In genomic region chr12:119666226-119666808, GRCh38 we compare ENCODE assay signal across 16 cellular contexts. TPM values are rescaled to one million over a fixed set of nuclear protein-coding genes. Genes with fewer than 3 reads are reported as not detected.
DNase-seq lines count a peak whose midpoint lies in the region; ATAC-seq and TF ChIP-seq lines count a peak whose summit lies in the region.
"Had no signal": no experiment of that assay in that cellular context is flagged by ENCODE, and none has a peak within 500 bp of the region (broad histone marks: within the 10 kb centered on the region; RNA-seq: fewer than 3 reads in every experiment).

No MANE protein-coding gene starts in this region.

- CTCF ChIA-PET in activated CD8-positive, alpha-beta memory T cell treated with anti-CD3 and anti-CD28 coated beads, Interleukin-2, amount 10 ng/mL, durations not matched to agents 7 days and 5 days (lab: Charles Lee), result interaction anchor here (1.2 kb wide), 1 partner anchor 222 kb away, joined by 3 read pairs; no protein-coding TSS in a partner anchor
- CTCF ChIA-PET in activated CD8-positive, alpha-beta T cell treated with anti-CD3 and anti-CD28 coated beads, Interleukin-2, amount 10 ng/mL, durations not matched to agents 7 days and 5 days (lab: Charles Lee), result interaction anchor here (1.0 to 2.0 kb wide), 3 partner anchors 15 to 1291 kb away, joined by 3 to 9 read pairs (median 5); no protein-coding TSS in a partner anchor

- H3K4me1 ChIP-seq in Loucy (ENCODE audit: insufficient read depth, low read length, poor library complexity, severe bottlenecking) (peaks cover 49% of the 10 kb centered on the region), neuronal stem cell (ENCODE audit: control insufficient read depth in 2 of 2, insufficient read depth in 1 of 2, low read depth in 1 of 2, low read length in 2 of 2) (no peaks in the 10 kb centered on the region), foreskin keratinocyte (no peaks in the 10 kb centered on the region)

- H3K79me1 ChIP-seq in neuronal stem cell (ENCODE audit: low read depth, low read length), result no peaks in the 10 kb centered on the region

- H3K4me2 ChIP-seq in Loucy (ENCODE audit: low read depth, low read length, poor library complexity, severe bottlenecking) (peak overlapping the region; percentile 96), neuronal stem cell (ENCODE audit: insufficient read depth, low read length, poor library complexity, severe bottlenecking) (no peak overlapping the region)

- H3K36me3 Mint-ChIP-seq in activated CD8-positive, alpha-beta memory T cell treated with anti-CD3 and anti-CD28 coated beads, Interleukin-2, amount 10 ng/mL, durations not matched to agents 7 days and 5 days, result peaks cover 19% of the 10 kb centered on the region
- peaks cover 25% of the 10 kb centered on the region for H3K36me3 Mint-ChIP-seq in activated CD8-positive, alpha-beta T cell treated with anti-CD3 and anti-CD28 coated beads, Interleukin-2, amount 10 ng/mL, durations not matched to agents 7 days and 5 days (ENCODE audit: low read depth)

- H3K4me3 ChIP-seq in Loucy (ENCODE audit: low read length, poor library complexity, severe bottlenecking) (peak overlapping the region; percentile 97), neuronal stem cell (ENCODE audit: low read length in 2 of 2) (no peak overlapping the region)
- H3K4me3 ChIP-seq: lung had no signal

- H2BK5ac ChIP-seq in neuronal stem cell (ENCODE audit: low read length), result no peak overlapping the region

- peak overlapping the region; percentile 77 for H3K9ac ChIP-seq in Loucy (ENCODE audit: low read depth, low read length, poor library complexity, severe bottlenecking)
- no peak overlapping the region for H3K9ac ChIP-seq in neuronal stem cell (ENCODE audit: low read depth, low read length, poor library complexity)

- H3F3A ChIP-seq in Loucy (ENCODE audit: low read depth), result peaks cover 6% of the 10 kb centered on the region; the same call in 1 of the 2 replicates

- no peak for DNase-seq in activated CD8-positive, alpha-beta memory T cell treated with anti-CD3 and anti-CD28 coated beads, Interleukin-2, amount 10 ng/mL, durations not matched to agents 7 days and 5 days
- no peak for DNase-seq in activated CD8-positive, alpha-beta memory T cell treated with anti-CD3 and anti-CD28 coated beads for 24 hours
- no peak for DNase-seq in activated CD8-positive, alpha-beta T cell treated with anti-CD3 and anti-CD28 coated beads, Interleukin-2, amount 10 ng/mL, durations not matched to agents 7 days and 5 days
- DNase-seq in neuronal stem cell (ENCODE audit: low spot score), result no peak
- DNase-seq in RKO (ENCODE audit: low spot score), result no peak
- DNase-seq in foreskin keratinocyte, result no peak
- DNase-seq in NCI-H1417 (lab: John Stamatoyannopoulos, UW), result no peak
- DNase-seq: activated CD4-positive, alpha-beta T cell treated with anti-CD3 and anti-CD28 coated beads, Interleukin-2, amount 50 U/mL, for 48 hours; brain microvascular endothelial cell; GDM1; heart right ventricle; NCI-H345 had no signal

- H2BK12ac ChIP-seq in neuronal stem cell (ENCODE audit: low read length), result no peak overlapping the region

- H3K9me2 ChIP-seq in Loucy (replicated peaks; ENCODE audit: low read depth, low read length), result no peaks in the 10 kb centered on the region

- H3K23ac ChIP-seq in neuronal stem cell (ENCODE audit: low read depth, low read length, poor library complexity), result no peak overlapping the region

- no peak for ATAC-seq in activated CD8-positive, alpha-beta memory T cell treated with anti-CD3 and anti-CD28 coated beads, Interleukin-2, amount 10 ng/mL, durations not matched to agents 7 days and 5 days
- ATAC-seq in activated CD8-positive, alpha-beta T cell treated with anti-CD3 and anti-CD28 coated beads, Interleukin-2, amount 10 ng/mL, durations not matched to agents 7 days and 5 days, result no peak
- ATAC-seq in foreskin keratinocyte, result no peak
- ATAC-seq: heart right ventricle, Right ventricle myocardium inferior had no signal

- TF ChIP-seq CTCF in Loucy (conservative IDR thresholded peaks at IDR 0.05; ENCODE audit: low read length) (no peak), foreskin keratinocyte (conservative IDR thresholded peaks at IDR 0.05) (no peak)

- no peak overlapping the region for H3K4ac ChIP-seq in neuronal stem cell (ENCODE audit: low read length)

- no peak overlapping the region for H2BK120ac ChIP-seq in neuronal stem cell (ENCODE audit: low read depth, low read length)

- no peak overlapping the region for H3K18ac ChIP-seq in neuronal stem cell (ENCODE audit: low read length)

- no peak overlapping the region for H3K27ac ChIP-seq in neuronal stem cell (replicated peaks; ENCODE audit: low read length)
- no peak overlapping the region for H3K27ac ChIP-seq in foreskin keratinocyte
- H3K27ac ChIP-seq: brain microvascular endothelial cell had no signal

- H3K4me1 Mint-ChIP-seq in activated CD8-positive, alpha-beta memory T cell treated with anti-CD3 and anti-CD28 coated beads, Interleukin-2, amount 10 ng/mL, durations not matched to agents 7 days and 5 days, result peaks cover 40% of the 10 kb centered on the region
- peaks cover 39% of the 10 kb centered on the region for H3K4me1 Mint-ChIP-seq in activated CD8-positive, alpha-beta T cell treated with anti-CD3 and anti-CD28 coated beads, Interleukin-2, amount 10 ng/mL, durations not matched to agents 7 days and 5 days (ENCODE audit: low read depth)

- H3K9me3 ChIP-seq in Loucy (ENCODE audit: insufficient read depth, low read depth, low read length) (no peaks in the 10 kb centered on the region), neuronal stem cell (replicated peaks in 1 of 2; ENCODE audit: control insufficient read depth in 2 of 2, insufficient read depth in 1 of 2, low read depth in 1 of 2, low read length in 2 of 2) (no peaks in the 10 kb centered on the region)
- H3K9me3 ChIP-seq: heart right ventricle, tibial nerve had no signal

- peaks cover 42% of the 10 kb centered on the region for H3K79me2 ChIP-seq in Loucy (ENCODE audit: insufficient read depth, low read length)

- H2AFZ ChIP-seq in Loucy (ENCODE audit: low read length), result peak overlapping the region; percentile 95
- peak overlapping the region; percentile 88 for H2AFZ ChIP-seq in neuronal stem cell (ENCODE audit: low read length)

- H3K9me3 Mint-ChIP-seq in activated CD8-positive, alpha-beta memory T cell treated with anti-CD3 and anti-CD28 coated beads, Interleukin-2, amount 10 ng/mL, durations not matched to agents 7 days and 5 days (ENCODE audit: low read depth), result no peaks in the 10 kb centered on the region
- H3K9me3 Mint-ChIP-seq in activated CD8-positive, alpha-beta T cell treated with anti-CD3 and anti-CD28 coated beads, Interleukin-2, amount 10 ng/mL, durations not matched to agents 7 days and 5 days (ENCODE audit: insufficient read depth), result no peaks in the 10 kb centered on the region

- H4K8ac ChIP-seq in neuronal stem cell (ENCODE audit: low read depth, low read length), result no peak overlapping the region

- H2BK15ac ChIP-seq in neuronal stem cell (ENCODE audit: low read length), result no peak overlapping the region

- H3K36me3 ChIP-seq in Loucy (ENCODE audit: insufficient read depth, low read length), result 0 out of 2 replicates have a peak, but pooled peaks cover 3% of the 10 kb centered on the region
- H3K36me3 ChIP-seq in neuronal stem cell (replicated peaks in 1 of 2; ENCODE audit: control insufficient read depth in 2 of 2, insufficient read depth in 2 of 2, low read length in 2 of 2), result peaks cover 2 to 19% of the 10 kb centered on the region in 2 donors

- H3K14ac ChIP-seq in neuronal stem cell (ENCODE audit: low read length), result no peak overlapping the region

- H3K27me3 Mint-ChIP-seq in activated CD8-positive, alpha-beta memory T cell treated with anti-CD3 and anti-CD28 coated beads, Interleukin-2, amount 10 ng/mL, durations not matched to agents 7 days and 5 days, result peaks cover 4% of the 10 kb centered on the region
- H3K27me3 Mint-ChIP-seq in activated CD8-positive, alpha-beta T cell treated with anti-CD3 and anti-CD28 coated beads, Interleukin-2, amount 10 ng/mL, durations not matched to agents 7 days and 5 days (ENCODE audit: low read depth), result peaks cover 7% of the 10 kb centered on the region

- H3K27ac Mint-ChIP-seq in activated CD8-positive, alpha-beta memory T cell treated with anti-CD3 and anti-CD28 coated beads, Interleukin-2, amount 10 ng/mL, durations not matched to agents 7 days and 5 days, result peak overlapping the region; percentile 54
- H3K27ac Mint-ChIP-seq in activated CD8-positive, alpha-beta T cell treated with anti-CD3 and anti-CD28 coated beads, Interleukin-2, amount 10 ng/mL, durations not matched to agents 7 days and 5 days, result peak overlapping the region; percentile 71

- no peak overlapping the region for H4K91ac ChIP-seq in neuronal stem cell (ENCODE audit: low read depth, low read length, poor library complexity)

- peak overlapping the region; percentile 9 for H3K4me3 Mint-ChIP-seq in activated CD8-positive, alpha-beta memory T cell treated with anti-CD3 and anti-CD28 coated beads, Interleukin-2, amount 10 ng/mL, durations not matched to agents 7 days and 5 days
- H3K4me3 Mint-ChIP-seq in activated CD8-positive, alpha-beta T cell treated with anti-CD3 and anti-CD28 coated beads, Interleukin-2, amount 10 ng/mL, durations not matched to agents 7 days and 5 days, result peak overlapping the region; percentile 92

- peaks cover 20% of the 10 kb centered on the region for H4K20me1 ChIP-seq in Loucy (ENCODE audit: insufficient read depth, low read length, poor library complexity, severe bottlenecking)

- no peak overlapping the region for H2AK5ac ChIP-seq in neuronal stem cell (ENCODE audit: low read depth, low read length)

- no CpG with 5 or more reads among the region's 2 CpGs for WGBS in neuronal stem cell (ENCODE audit: extremely low coverage in 2 of 2, insufficient read length in 2 of 2, insufficient replicate concordance in 1 of 2), 2 donors

- POLR2A ChIA-PET in activated CD8-positive, alpha-beta T cell treated with anti-CD3 and anti-CD28 coated beads, Interleukin-2, amount 10 ng/mL, durations not matched to agents 7 days and 5 days (lab: Charles Lee), result no interaction called here

- H3K27me3 ChIP-seq in Loucy (ENCODE audit: insufficient read depth, low read length, poor library complexity, severe bottlenecking) (peaks cover 5% of the 10 kb centered on the region), neuronal stem cell (ENCODE audit: control insufficient read depth in 3 of 3, insufficient read depth in 3 of 3, low read depth in 1 of 3, low read length in 3 of 3) (no peaks in the 10 kb centered on the region), foreskin keratinocyte (no peaks in the 10 kb centered on the region)
- H3K27me3 ChIP-seq: brain microvascular endothelial cell, heart right ventricle, tibial nerve had no signal

RNA-seq across cellular contexts. Expression of gene PRKAB1, which starts 1.6 kb away (rescaled TPM):
- total RNA-seq in activated CD8-positive, alpha-beta memory T cell treated with anti-CD3 and anti-CD28 coated beads, Interleukin-2, amount 10 ng/mL, durations not matched to agents 7 days and 5 days, result 10 to 100 TPM; 38.2 to 38.7 TPM
- total RNA-seq in activated CD8-positive, alpha-beta T cell treated with anti-CD3 and anti-CD28 coated beads, Interleukin-2, amount 10 ng/mL, durations not matched to agents 7 days and 5 days, result 10 to 100 TPM; 31.7 to 33.1 TPM
- polyA plus RNA-seq in neuronal stem cell (2013, experiment 1 of 2), result 25.8 TPM
- polyA plus RNA-seq in neuronal stem cell (2013, experiment 2 of 2), result 28.6 TPM
- total RNA-seq in foreskin keratinocyte, result 15.2 and 18.6 TPM in 2 replicates
- polyA plus RNA-seq in foreskin keratinocyte, result 12.7 and 15.6 TPM in 2 replicates
